In genomic region chr15:63971427-63971805, GRCh38 we compare ENCODE assay signal across 7 cellular contexts.
DNase-seq lines count a peak whose midpoint lies in the region; ATAC-seq and TF ChIP-seq lines count a peak whose summit lies in the region.

No MANE protein-coding gene starts in this region.

- H3K27ac ChIP-seq in stomach: peak overlapping the region in 3 of 5 donors; percentile 63 to 79 (median 78)

- peaks cover 19 to 38% (median 33%) of the 10 kb centered on the region in 4 donors for H3K4me1 ChIP-seq in stomach

- H3K9me3 ChIP-seq in stomach: no peaks in the 10 kb centered on the region

- POLR2A ChIA-PET in activated CD4-positive, alpha-beta T cell treated with anti-CD3 and anti-CD28 coated beads, Interleukin-2, amount 10 ng/mL, durations not matched to agents 7 days and 5 days (lab: Charles Lee): no interaction called here
- POLR2A ChIA-PET in GM10248 (lab: Yijun Ruan, JAX): interaction anchor here (1.2 to 1.7 kb wide), 2 partner anchors 15 to 24 kb away, joined by 4 to 7 read pairs; no protein-coding TSS in a partner anchor

- intact Hi-C loops in stomach (cut with DNase I; ENCODE audit: low total_unique reads): no loop called here

- H3K4me1 Mint-ChIP-seq in activated CD4-positive, alpha-beta T cell treated with anti-CD3 and anti-CD28 coated beads, Interleukin-2, amount 10 ng/mL, durations not matched to agents 7 days and 5 days: peaks cover 41% of the 10 kb centered on the region

- 75 to 89% (median 80%) methylated on average over 2 of the region's 2 CpGs for WGBS in stomach, 5 donors

- peak; percentile 55 for DNase-seq in activated CD4-positive, alpha-beta T cell treated with anti-CD3 and anti-CD28 coated beads, Interleukin-2, amount 10 ng/mL, durations not matched to agents 7 days and 5 days
- DNase-seq in left kidney (ENCODE audit: low read depth, low spot score) (peak; percentile 47), stomach (no peak), mucosa of gallbladder (ENCODE audit: low spot score) (no peak), kidney tubule cell (ENCODE audit: low spot score) (no peak), GM10248 (ENCODE audit: extremely low spot score) (no peak)

- peaks cover 2% of the 10 kb centered on the region for H3K36me3 Mint-ChIP-seq in activated CD4-positive, alpha-beta T cell treated with anti-CD3 and anti-CD28 coated beads, Interleukin-2, amount 10 ng/mL, durations not matched to agents 7 days and 5 days (ENCODE audit: low read depth)

- H3K27ac Mint-ChIP-seq in activated CD4-positive, alpha-beta T cell treated with anti-CD3 and anti-CD28 coated beads, Interleukin-2, amount 10 ng/mL, durations not matched to agents 7 days and 5 days: peak overlapping the region; percentile 96

- no peak for TF ChIP-seq EP300 in stomach (IDR thresholded peaks at IDR 0.05)

- peak; percentile 26 for ATAC-seq in HG02642 (IDR thresholded peaks at IDR 0.05; ENCODE audit: poor library complexity, unreplicated experiment)

- H3K9me3 Mint-ChIP-seq in activated CD4-positive, alpha-beta T cell treated with anti-CD3 and anti-CD28 coated beads, Interleukin-2, amount 10 ng/mL, durations not matched to agents 7 days and 5 days: no peaks in the 10 kb centered on the region

- CTCF ChIA-PET in activated CD4-positive, alpha-beta T cell treated with anti-CD3 and anti-CD28 coated beads, Interleukin-2, amount 10 ng/mL, durations not matched to agents 7 days and 5 days (lab: Charles Lee): interaction anchor here (0.7 to 2.1 kb wide), 9 partner anchors 10 to 75 kb away, joined by 3 to 9 read pairs (median 6); partner anchors contain the start of gene DAPK2
- CTCF ChIA-PET in GM10248 (lab: Yijun Ruan, JAX): interaction anchor here (1.1 to 7.2 kb wide), 8 partner anchors 13 to 219 kb away, joined by 3 to 92 read pairs (median 6); partner anchors contain the start of gene DAPK2

- H3K27me3 ChIP-seq in stomach: no peaks in the 10 kb centered on the region

- peak overlapping the region; percentile 31 for H3K4me3 Mint-ChIP-seq in activated CD4-positive, alpha-beta T cell treated with anti-CD3 and anti-CD28 coated beads, Interleukin-2, amount 10 ng/mL, durations not matched to agents 7 days and 5 days

- H3K36me3 ChIP-seq in stomach: no peaks in the 10 kb centered on the region

- no peaks in the 10 kb centered on the region for H3K27me3 Mint-ChIP-seq in activated CD4-positive, alpha-beta T cell treated with anti-CD3 and anti-CD28 coated beads, Interleukin-2, amount 10 ng/mL, durations not matched to agents 7 days and 5 days

- no peak for TF ChIP-seq POLR2A in stomach (IDR thresholded peaks at IDR 0.05)

- TF ChIP-seq CTCF in stomach (IDR thresholded peaks at IDR 0.05) (no peak), GM10248 (IDR thresholded peaks at IDR 0.05; ENCODE audit: control extremely low read depth, extremely low read depth, low read depth, missing control alignments) (no peak)

- H3K4me3 ChIP-seq in stomach: no peak overlapping the region

Comparison
In these comparisons a context has a peak if more than half of its experiments do, and no peak if none do; other contexts are left out.
1. DNase-seq: peak in activated CD4-positive, alpha-beta T cell treated with anti-CD3 and anti-CD28 coated beads, Interleukin-2, amount 10 ng/mL, durations not matched to agents 7 days and 5 days (single experiment) and left kidney (single experiment); none in stomach (single experiment), mucosa of gallbladder (single experiment), kidney tubule cell (single experiment) and GM10248 (single experiment).